8 cellular contexts compared by ENCODE assay signal in genomic region chr17:10754109-10754508, GRCh38. TPM values are rescaled to one million over a fixed set of nuclear protein-coding genes. Genes with fewer than 3 reads are reported as not detected.
A peak's percentile ranks its signal among the peaks of the same experiment; 100 is the strongest.
DNase-seq lines count a peak whose midpoint lies in the region; ATAC-seq and TF ChIP-seq lines count a peak whose summit lies in the region.

No MANE protein-coding gene starts in this region.

- no peaks in the 10 kb centered on the region for H3K36me3 Mint-ChIP-seq in naive thymus-derived CD8-positive, alpha-beta T cell

- H3K9ac ChIP-seq in mesenchymal stem cell (ENCODE audit: low read length): no peak overlapping the region

- H3K4me2 ChIP-seq in mesenchymal stem cell (ENCODE audit: low read length, poor library complexity, severe bottlenecking): no peak overlapping the region

- no peak overlapping the region for H2BK15ac ChIP-seq in mesenchymal stem cell (ENCODE audit: low read depth, poor library complexity, severe bottlenecking)

- no peak overlapping the region for H3K4me3 Mint-ChIP-seq in naive thymus-derived CD8-positive, alpha-beta T cell

- H3K4me1 ChIP-seq in mesenchymal stem cell (ENCODE audit: control insufficient read depth, insufficient read depth, low read depth, low read length): no peaks in the 10 kb centered on the region

- H3K79me1 ChIP-seq in mesenchymal stem cell (replicated peaks; ENCODE audit: low read length, poor library complexity, severe bottlenecking): no peaks in the 10 kb centered on the region

- H2BK5ac ChIP-seq in mesenchymal stem cell (ENCODE audit: low read depth, low read length, poor library complexity, severe bottlenecking): no peak overlapping the region

- H3K27me3 ChIP-seq in GM06990 (replicated peaks; ENCODE audit: control insufficient read depth, insufficient read depth, low read length): no peaks in the 10 kb centered on the region; the same call in none of the 2 replicates
- H3K27me3 ChIP-seq in mesenchymal stem cell (ENCODE audit: control insufficient read depth in 1 of 2, insufficient read depth in 1 of 2, low read length in 2 of 2): peaks cover 0 to 38% of the 10 kb centered on the region in 2 experiments

- H3K4me3 ChIP-seq in GM06990 (replicated peaks; ENCODE audit: low read depth, low read length): no peak overlapping the region
- H3K4me3 ChIP-seq in mesenchymal stem cell (ENCODE audit: insufficient read depth in 1 of 2, low read depth in 1 of 2, low read length in 2 of 2): no peak overlapping the region

- peak; percentile 54 for TF ChIP-seq CTCF in 22Rv1 (IDR thresholded peaks at IDR 0.05)
- TF ChIP-seq CTCF in GM06990 (IDR thresholded peaks at IDR 0.05; ENCODE audit: insufficient read depth, low read length, poor library complexity, severe bottlenecking): peak; percentile 62

- no peak overlapping the region for H3K14ac ChIP-seq in mesenchymal stem cell (ENCODE audit: low read length in 2 of 2)

- POLR2A ChIA-PET in naive thymus-derived CD8-positive, alpha-beta T cell (lab: Charles Lee): no interaction called here

- H2BK120ac ChIP-seq in mesenchymal stem cell (ENCODE audit: low read depth, low read length): no peak overlapping the region

- H3K9me3 ChIP-seq in mesenchymal stem cell (ENCODE audit: control insufficient read depth, low read length): no peaks in the 10 kb centered on the region

- no peak overlapping the region for H3K4ac ChIP-seq in mesenchymal stem cell (ENCODE audit: low read depth in 1 of 2, low read length in 2 of 2)

- H3K27ac Mint-ChIP-seq in naive thymus-derived CD8-positive, alpha-beta T cell: no peak overlapping the region

- H2AFZ ChIP-seq in mesenchymal stem cell (ENCODE audit: low read depth, low read length): no peak overlapping the region

- no peak overlapping the region for H3K23ac ChIP-seq in mesenchymal stem cell (ENCODE audit: low read length in 2 of 2)

- H3K27me3 Mint-ChIP-seq in naive thymus-derived CD8-positive, alpha-beta T cell: peaks cover 0 to 1% (median 0%) of the 10 kb centered on the region in 5 donors

- H3K36me3 ChIP-seq in GM06990 (ENCODE audit: control insufficient read depth, insufficient read depth, low read length) (no peaks in the 10 kb centered on the region), mesenchymal stem cell (ENCODE audit: control insufficient read depth in 1 of 2, insufficient read depth in 2 of 2, low read depth in 1 of 2, low read length in 2 of 2) (no peaks in the 10 kb centered on the region)

- WGBS in mesenchymal stem cell: 0% methylated on average over 2 of the region's 2 CpGs

- DNase-seq in GM06990 (ENCODE audit: extremely low read depth, insufficient read length): no peak
- peak; percentile 23 for DNase-seq in RPMI7951 (ENCODE audit: low read depth)
- DNase-seq in fibroblast of peridontal ligament (ENCODE audit: extremely low read depth): peak; percentile 3
- DNase-seq in mesenchymal stem cell: no peak
- no peak for DNase-seq in cerebellum (ENCODE audit: low spot score)
- DNase-seq in naive thymus-derived CD8-positive, alpha-beta T cell: no peak

- H3K18ac ChIP-seq in mesenchymal stem cell (ENCODE audit: low read depth in 1 of 2, low read length in 2 of 2): no peak overlapping the region

- H2BK12ac ChIP-seq in mesenchymal stem cell (ENCODE audit: low read length in 2 of 2): no peak overlapping the region

- H4K91ac ChIP-seq in mesenchymal stem cell (ENCODE audit: low read length): no peak overlapping the region

- H3K4me1 Mint-ChIP-seq in naive thymus-derived CD8-positive, alpha-beta T cell: peaks cover 0 to 9% (median under 1%) of the 10 kb centered on the region in 4 donors

- H2AK5ac ChIP-seq in mesenchymal stem cell (ENCODE audit: low read length, severe bottlenecking): no peak overlapping the region

- H4K8ac ChIP-seq in mesenchymal stem cell (ENCODE audit: low read length): no peak overlapping the region

- no peak for ATAC-seq in naive thymus-derived CD8-positive, alpha-beta T cell
- ATAC-seq in HG03520 (IDR thresholded peaks at IDR 0.05; ENCODE audit: unreplicated experiment): no peak

- H3K9me3 Mint-ChIP-seq in naive thymus-derived CD8-positive, alpha-beta T cell: no peaks in the 10 kb centered on the region

- H3K27ac ChIP-seq in 22Rv1 (no peak overlapping the region), mesenchymal stem cell (ENCODE audit: low read length, poor library complexity, severe bottlenecking) (no peak overlapping the region)

RNA-seq across cellular contexts. Expression of gene TMEM220, which starts 24.3 kb away (rescaled TPM):
- 0.98 and 4.2 TPM in 2 replicates for total RNA-seq in RPMI7951 (2014; rRNA removed; shearing (Covaris generic))
- 7.5 TPM for polyA plus RNA-seq in mesenchymal stem cell (2013, experiment 1 of 2)
- 6.3 TPM for polyA plus RNA-seq in mesenchymal stem cell (2013, experiment 2 of 2)
- 1.5 TPM for total RNA-seq in cerebellum
- total RNA-seq in naive thymus-derived CD8-positive, alpha-beta T cell: 10 to 100 TPM in 1 of 2 experiments, 1 to 10 TPM in 1; 8.9 to 13.8 TPM
- polyA plus RNA-seq in naive thymus-derived CD8-positive, alpha-beta T cell: 10 to 100 TPM in 2 of 3 donors, 1 to 10 TPM in 1; 8.8 to 19.0 (median 11.5) TPM

RNA-seq across cellular contexts. Expression of gene TMEM238L, which starts 49.8 kb away (rescaled TPM):
- total RNA-seq in RPMI7951 (2014; rRNA removed; shearing (Covaris generic)): not detected in 2 replicates
- polyA plus RNA-seq in mesenchymal stem cell (2013, experiment 1 of 2): not detected
- not detected for polyA plus RNA-seq in mesenchymal stem cell (2013, experiment 2 of 2)
- not detected for total RNA-seq in cerebellum
- not detected for total RNA-seq in naive thymus-derived CD8-positive, alpha-beta T cell
- polyA plus RNA-seq in naive thymus-derived CD8-positive, alpha-beta T cell: under 1 TPM in 1 of 3 donors, not detected in 2; 0.65 TPM

RNA-seq across cellular contexts. Expression of gene ADPRM, which starts 56.7 kb away (rescaled TPM):
- 6.0 and 8.9 TPM in 2 replicates for total RNA-seq in RPMI7951 (2014; rRNA removed; shearing (Covaris generic))
- 9.4 TPM for polyA plus RNA-seq in mesenchymal stem cell (2013, experiment 1 of 2)
- 10.2 TPM for polyA plus RNA-seq in mesenchymal stem cell (2013, experiment 2 of 2)
- total RNA-seq in cerebellum: 19.6 TPM
- total RNA-seq in naive thymus-derived CD8-positive, alpha-beta T cell: 10 to 100 TPM; 76.7 to 80.2 TPM
- 10 to 100 TPM; 69.4 to 91.5 (median 74.2) TPM for polyA plus RNA-seq in naive thymus-derived CD8-positive, alpha-beta T cell

RNA-seq across cellular contexts. Expression of gene SCO1, which starts 56.8 kb away (rescaled TPM):
- 19.1 and 25.7 TPM in 2 replicates for total RNA-seq in RPMI7951 (2014; rRNA removed; shearing (Covaris generic))
- 17.5 TPM for polyA plus RNA-seq in mesenchymal stem cell (2013, experiment 1 of 2)
- 16.0 TPM for polyA plus RNA-seq in mesenchymal stem cell (2013, experiment 2 of 2)
- total RNA-seq in cerebellum: 13.9 TPM
- 10 to 100 TPM; 31.7 to 38.7 TPM for total RNA-seq in naive thymus-derived CD8-positive, alpha-beta T cell
- 10 to 100 TPM; 15.7 to 17.5 (median 15.9) TPM for polyA plus RNA-seq in naive thymus-derived CD8-positive, alpha-beta T cell

Comparison
In these comparisons a context has a peak if more than half of its experiments do, and no peak if none do; other contexts are left out.
1. DNase-seq: peak in RPMI7951 (single experiment) and fibroblast of peridontal ligament (single experiment); none in GM06990 (single experiment), mesenchymal stem cell (single experiment), cerebellum (single experiment) and naive thymus-derived CD8-positive, alpha-beta T cell (0 of 10).